In genomic region chr2:239263937-239264837, GRCh38 we compare ENCODE assay signal across 8 cellular contexts.
DNase-seq lines count a peak whose midpoint lies in the region; ATAC-seq and TF ChIP-seq lines count a peak whose summit lies in the region.

No MANE protein-coding gene starts in this region.

- H3K27ac ChIP-seq in angular gyrus (ENCODE audit: low read depth, low read length) = peak overlapping the region; percentile 51
- H3K27ac ChIP-seq in left lung = peak overlapping the region; percentile 56 to 95
- H3K27ac ChIP-seq in foreskin keratinocyte = no peak overlapping the region

- H3K36me3 ChIP-seq in left lung = no peaks in the 10 kb centered on the region

- TF ChIP-seq CTCF in left lung (IDR thresholded peaks at IDR 0.05) = no peak
- no peak for TF ChIP-seq CTCF in foreskin keratinocyte (conservative IDR thresholded peaks at IDR 0.05)

- intact Hi-C loops in Right ventricle myocardium superior (cut with DNase I) (no loop called here), Right ventricle myocardium inferior (cut with DNase I) (no loop called here), left lung (cut with DNase I) (no loop called here)

- no peaks in the 10 kb centered on the region for H3K27me3 ChIP-seq in left lung
- H3K27me3 ChIP-seq in foreskin keratinocyte = no peaks in the 10 kb centered on the region

- no peaks in the 10 kb centered on the region for H3K9me3 ChIP-seq in left lung

- H3K4me3 ChIP-seq in left lung = peak overlapping the region in 1 of 2 donors; percentile 30

- peaks cover 49 to 93% of the 10 kb centered on the region in 2 donors for H3K4me1 ChIP-seq in left lung
- no peaks in the 10 kb centered on the region for H3K4me1 ChIP-seq in foreskin keratinocyte

- DNase-seq in Right ventricle myocardium superior = peak; percentile 40
- DNase-seq in Right ventricle myocardium inferior (ENCODE audit: missing footprints) = no peak
- no peak for DNase-seq in left lung
- DNase-seq in NCI-H226 = no peak
- no peak for DNase-seq in kidney tubule cell (ENCODE audit: low spot score)
- DNase-seq in foreskin keratinocyte = no peak

- ATAC-seq in Right ventricle myocardium superior (ENCODE audit: poor library complexity) (no peak), Right ventricle myocardium inferior (no peak), left lung (no peak), foreskin keratinocyte (no peak), GM21717 (IDR thresholded peaks at IDR 0.05; ENCODE audit: unreplicated experiment) (no peak)
